In the genomic region with DNA sequence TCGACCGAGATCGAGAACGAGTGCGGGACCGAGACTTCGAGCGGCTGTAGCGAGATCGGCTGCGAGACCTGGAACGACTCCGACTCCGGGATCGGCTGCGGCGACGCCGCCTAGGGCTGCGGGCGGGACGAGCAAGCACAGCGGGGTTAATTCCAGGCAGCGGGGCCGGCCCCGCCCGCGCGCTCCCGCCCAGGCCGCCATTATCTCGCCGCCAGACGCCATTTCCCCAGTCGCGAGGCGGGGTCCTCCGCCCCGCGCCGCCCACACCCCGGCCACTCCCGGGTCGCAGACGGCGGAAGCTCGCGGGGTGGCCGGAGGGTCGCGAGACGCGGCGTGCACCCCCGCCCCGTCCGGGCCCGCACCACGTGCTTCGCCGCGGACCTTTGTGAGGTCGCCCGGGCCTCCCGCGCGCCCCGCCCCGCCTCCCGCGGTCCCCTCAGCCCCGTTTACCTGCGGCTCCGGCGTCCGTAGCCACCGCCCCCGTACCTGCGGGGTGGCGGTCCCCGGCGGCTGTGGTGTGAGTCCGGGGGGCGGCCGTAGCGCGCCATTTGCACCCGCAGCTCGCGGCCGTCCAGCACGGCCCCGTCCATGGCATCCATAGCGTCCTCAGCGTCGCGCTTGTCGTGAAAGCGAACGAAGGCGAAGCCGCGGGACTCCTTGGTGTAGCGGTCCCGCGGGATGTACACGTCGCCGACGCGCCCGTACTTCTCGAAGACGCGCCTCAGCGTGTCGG, we compare ENCODE assay signal across 1 cellular context.
TF ChIP-seq lines count a peak whose summit lies in the region.

No MANE protein-coding gene starts in this region.

TF ChIP-seq in GM12878, 131 proteins besides CTCF, POLR2A, EP300 and RAD21 (continued from another document):
- TF ChIP-seq HCFC1 (IDR thresholded peaks at IDR 0.05; ENCODE audit: low read length) (no peak), RFX5 (IDR thresholded peaks at IDR 0.05; ENCODE audit: low read depth, low read length) (no peak), NFXL1 (IDR thresholded peaks at IDR 0.05; ENCODE audit: borderline replicate concordance) (no peak), SREBF1 (IDR thresholded peaks at IDR 0.05; ENCODE audit: low read length) (no peak), BMI1 (IDR thresholded peaks at IDR 0.05; ENCODE audit: borderline replicate concordance) (no peak), ASH2L (IDR thresholded peaks at IDR 0.05; ENCODE audit: borderline replicate concordance, low read depth) (no peak; the same call in 1 of the 2 replicates), SMARCA5 (IDR thresholded peaks at IDR 0.05) (no peak), MEF2A (IDR thresholded peaks at IDR 0.05; ENCODE audit: insufficient read depth, low read depth, low read length) (no peak), SREBF2 (IDR thresholded peaks at IDR 0.05; ENCODE audit: low read length) (no peak)
- TF ChIP-seq, protein P1, sequence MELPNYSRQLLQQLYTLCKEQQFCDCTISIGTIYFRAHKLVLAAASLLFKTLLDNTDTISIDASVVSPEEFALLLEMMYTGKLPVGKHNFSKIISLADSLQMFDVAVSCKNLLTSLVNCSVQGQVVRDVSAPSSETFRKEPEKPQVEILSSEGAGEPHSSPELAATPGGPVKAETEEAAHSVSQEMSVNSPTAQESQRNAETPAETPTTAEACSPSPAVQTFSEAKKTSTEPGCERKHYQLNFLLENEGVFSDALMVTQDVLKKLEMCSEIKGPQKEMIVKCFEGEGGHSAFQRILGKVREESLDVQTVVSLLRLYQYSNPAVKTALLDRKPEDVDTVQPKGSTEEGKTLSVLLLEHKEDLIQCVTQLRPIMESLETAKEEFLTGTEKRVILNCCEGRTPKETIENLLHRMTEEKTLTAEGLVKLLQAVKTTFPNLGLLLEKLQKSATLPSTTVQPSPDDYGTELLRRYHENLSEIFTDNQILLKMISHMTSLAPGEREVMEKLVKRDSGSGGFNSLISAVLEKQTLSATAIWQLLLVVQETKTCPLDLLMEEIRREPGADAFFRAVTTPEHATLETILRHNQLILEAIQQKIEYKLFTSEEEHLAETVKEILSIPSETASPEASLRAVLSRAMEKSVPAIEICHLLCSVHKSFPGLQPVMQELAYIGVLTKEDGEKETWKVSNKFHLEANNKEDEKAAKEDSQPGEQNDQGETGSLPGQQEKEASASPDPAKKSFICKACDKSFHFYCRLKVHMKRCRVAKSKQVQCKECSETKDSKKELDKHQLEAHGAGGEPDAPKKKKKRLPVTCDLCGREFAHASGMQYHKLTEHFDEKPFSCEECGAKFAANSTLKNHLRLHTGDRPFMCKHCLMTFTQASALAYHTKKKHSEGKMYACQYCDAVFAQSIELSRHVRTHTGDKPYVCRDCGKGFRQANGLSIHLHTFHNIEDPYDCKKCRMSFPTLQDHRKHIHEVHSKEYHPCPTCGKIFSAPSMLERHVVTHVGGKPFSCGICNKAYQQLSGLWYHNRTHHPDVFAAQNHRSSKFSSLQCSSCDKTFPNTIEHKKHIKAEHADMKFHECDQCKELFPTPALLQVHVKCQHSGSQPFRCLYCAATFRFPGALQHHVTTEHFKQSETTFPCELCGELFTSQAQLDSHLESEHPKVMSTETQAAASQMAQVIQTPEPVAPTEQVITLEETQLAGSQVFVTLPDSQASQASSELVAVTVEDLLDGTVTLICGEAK (IDR thresholded peaks at IDR 0.05; ENCODE audit: borderline replicate concordance): no peak
- TF ChIP-seq, protein P2, sequence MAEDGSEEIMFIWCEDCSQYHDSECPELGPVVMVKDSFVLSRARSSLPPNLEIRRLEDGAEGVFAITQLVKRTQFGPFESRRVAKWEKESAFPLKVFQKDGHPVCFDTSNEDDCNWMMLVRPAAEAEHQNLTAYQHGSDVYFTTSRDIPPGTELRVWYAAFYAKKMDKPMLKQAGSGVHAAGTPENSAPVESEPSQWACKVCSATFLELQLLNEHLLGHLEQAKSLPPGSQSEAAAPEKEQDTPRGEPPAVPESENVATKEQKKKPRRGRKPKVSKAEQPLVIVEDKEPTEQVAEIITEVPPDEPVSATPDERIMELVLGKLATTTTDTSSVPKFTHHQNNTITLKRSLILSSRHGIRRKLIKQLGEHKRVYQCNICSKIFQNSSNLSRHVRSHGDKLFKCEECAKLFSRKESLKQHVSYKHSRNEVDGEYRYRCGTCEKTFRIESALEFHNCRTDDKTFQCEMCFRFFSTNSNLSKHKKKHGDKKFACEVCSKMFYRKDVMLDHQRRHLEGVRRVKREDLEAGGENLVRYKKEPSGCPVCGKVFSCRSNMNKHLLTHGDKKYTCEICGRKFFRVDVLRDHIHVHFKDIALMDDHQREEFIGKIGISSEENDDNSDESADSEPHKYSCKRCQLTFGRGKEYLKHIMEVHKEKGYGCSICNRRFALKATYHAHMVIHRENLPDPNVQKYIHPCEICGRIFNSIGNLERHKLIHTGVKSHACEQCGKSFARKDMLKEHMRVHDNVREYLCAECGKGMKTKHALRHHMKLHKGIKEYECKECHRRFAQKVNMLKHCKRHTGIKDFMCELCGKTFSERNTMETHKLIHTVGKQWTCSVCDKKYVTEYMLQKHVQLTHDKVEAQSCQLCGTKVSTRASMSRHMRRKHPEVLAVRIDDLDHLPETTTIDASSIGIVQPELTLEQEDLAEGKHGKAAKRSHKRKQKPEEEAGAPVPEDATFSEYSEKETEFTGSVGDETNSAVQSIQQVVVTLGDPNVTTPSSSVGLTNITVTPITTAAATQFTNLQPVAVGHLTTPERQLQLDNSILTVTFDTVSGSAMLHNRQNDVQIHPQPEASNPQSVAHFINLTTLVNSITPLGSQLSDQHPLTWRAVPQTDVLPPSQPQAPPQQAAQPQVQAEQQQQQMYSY (CRISPR knock-in tag; IDR thresholded peaks at IDR 0.05): no peak
- TF ChIP-seq, protein P3, sequence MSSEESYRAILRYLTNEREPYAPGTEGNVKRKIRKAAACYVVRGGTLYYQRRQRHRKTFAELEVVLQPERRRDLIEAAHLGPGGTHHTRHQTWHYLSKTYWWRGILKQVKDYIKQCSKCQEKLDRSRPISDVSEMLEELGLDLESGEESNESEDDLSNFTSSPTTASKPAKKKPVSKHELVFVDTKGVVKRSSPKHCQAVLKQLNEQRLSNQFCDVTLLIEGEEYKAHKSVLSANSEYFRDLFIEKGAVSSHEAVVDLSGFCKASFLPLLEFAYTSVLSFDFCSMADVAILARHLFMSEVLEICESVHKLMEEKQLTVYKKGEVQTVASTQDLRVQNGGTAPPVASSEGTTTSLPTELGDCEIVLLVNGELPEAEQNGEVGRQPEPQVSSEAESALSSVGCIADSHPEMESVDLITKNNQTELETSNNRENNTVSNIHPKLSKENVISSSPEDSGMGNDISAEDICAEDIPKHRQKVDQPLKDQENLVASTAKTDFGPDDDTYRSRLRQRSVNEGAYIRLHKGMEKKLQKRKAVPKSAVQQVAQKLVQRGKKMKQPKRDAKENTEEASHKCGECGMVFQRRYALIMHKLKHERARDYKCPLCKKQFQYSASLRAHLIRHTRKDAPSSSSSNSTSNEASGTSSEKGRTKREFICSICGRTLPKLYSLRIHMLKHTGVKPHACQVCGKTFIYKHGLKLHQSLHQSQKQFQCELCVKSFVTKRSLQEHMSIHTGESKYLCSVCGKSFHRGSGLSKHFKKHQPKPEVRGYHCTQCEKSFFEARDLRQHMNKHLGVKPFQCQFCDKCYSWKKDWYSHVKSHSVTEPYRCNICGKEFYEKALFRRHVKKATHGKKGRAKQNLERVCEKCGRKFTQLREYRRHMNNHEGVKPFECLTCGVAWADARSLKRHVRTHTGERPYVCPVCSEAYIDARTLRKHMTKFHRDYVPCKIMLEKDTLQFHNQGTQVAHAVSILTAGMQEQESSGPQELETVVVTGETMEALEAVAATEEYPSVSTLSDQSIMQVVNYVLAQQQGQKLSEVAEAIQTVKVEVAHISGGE (CRISPR knock-in tag; IDR thresholded peaks at IDR 0.05): no peak
- TF ChIP-seq, protein P4, sequence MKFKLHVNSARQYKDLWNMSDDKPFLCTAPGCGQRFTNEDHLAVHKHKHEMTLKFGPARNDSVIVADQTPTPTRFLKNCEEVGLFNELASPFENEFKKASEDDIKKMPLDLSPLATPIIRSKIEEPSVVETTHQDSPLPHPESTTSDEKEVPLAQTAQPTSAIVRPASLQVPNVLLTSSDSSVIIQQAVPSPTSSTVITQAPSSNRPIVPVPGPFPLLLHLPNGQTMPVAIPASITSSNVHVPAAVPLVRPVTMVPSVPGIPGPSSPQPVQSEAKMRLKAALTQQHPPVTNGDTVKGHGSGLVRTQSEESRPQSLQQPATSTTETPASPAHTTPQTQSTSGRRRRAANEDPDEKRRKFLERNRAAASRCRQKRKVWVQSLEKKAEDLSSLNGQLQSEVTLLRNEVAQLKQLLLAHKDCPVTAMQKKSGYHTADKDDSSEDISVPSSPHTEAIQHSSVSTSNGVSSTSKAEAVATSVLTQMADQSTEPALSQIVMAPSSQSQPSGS (IDR thresholded peaks at IDR 0.05; ENCODE audit: low read length): no peak
